8 cellular contexts compared by ENCODE assay signal in the genomic region with DNA sequence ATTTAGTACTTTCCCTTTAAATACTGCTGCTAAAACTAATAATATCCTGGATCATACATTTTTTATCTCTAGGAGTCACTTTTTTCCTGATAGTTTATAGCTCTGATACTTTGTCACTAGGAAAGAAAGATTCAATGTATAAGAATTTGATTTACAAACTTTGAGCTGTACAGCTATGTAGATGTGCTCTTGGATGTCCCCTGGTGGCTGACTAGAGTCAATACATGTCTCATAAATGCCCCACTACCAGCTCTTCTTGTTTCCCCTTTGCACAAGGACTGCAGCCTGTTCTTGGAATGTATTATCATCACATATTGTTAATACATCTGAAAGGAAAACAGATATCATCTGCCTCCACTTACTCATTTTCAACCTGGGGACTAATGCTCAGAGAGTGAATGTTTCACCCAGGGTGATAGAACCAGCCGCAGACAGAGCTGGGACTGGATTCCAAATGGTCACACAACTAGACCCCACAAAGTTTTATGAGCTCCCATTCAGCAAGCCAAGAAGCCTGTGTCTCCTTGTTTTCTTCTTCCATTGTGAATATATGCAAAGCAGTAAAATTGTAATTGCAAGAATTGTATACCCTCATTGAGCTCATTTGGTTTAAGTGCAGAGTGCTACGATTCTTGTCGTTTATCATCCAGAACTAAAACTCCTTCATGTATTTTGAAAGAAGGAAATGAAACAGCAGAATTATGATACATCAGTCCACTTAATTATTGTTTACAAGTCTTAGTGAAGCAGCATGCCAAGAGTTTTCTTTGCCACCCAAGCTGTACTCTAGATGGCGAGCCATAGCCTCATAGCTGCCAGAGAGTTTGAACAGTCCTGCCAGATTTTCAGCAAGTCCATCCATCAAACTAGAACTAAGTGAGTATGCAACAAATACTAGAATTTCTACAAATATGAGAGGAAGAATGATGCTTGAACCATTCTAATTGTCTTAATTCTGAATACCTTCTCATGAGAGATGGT.
DNase-seq lines count a peak whose midpoint lies in the region; ATAC-seq lines count a peak whose summit lies in the region.

No MANE protein-coding gene starts in this region.

- peaks cover 0 to 2% of the 10 kb centered on the region in 2 donors for H3K9me3 Mint-ChIP-seq in activated T-cell treated with anti-CD3 and anti-CD28 coated beads, Interleukin-2, amount 50 U/mL, for 72 hours

- H3K36me3 Mint-ChIP-seq in activated T-cell treated with anti-CD3 and anti-CD28 coated beads, Interleukin-2, amount 50 U/mL, for 72 hours (ENCODE audit: insufficient read depth in 2 of 2) = no peaks in the 10 kb centered on the region

- no peak overlapping the region for H3K4me3 Mint-ChIP-seq in activated T-cell treated with anti-CD3 and anti-CD28 coated beads, Interleukin-2, amount 50 U/mL, for 72 hours

- H3K4me1 Mint-ChIP-seq in activated T-cell treated with anti-CD3 and anti-CD28 coated beads, Interleukin-2, amount 50 U/mL, for 72 hours (ENCODE audit: low read depth) = no peaks in the 10 kb centered on the region

- H3K27ac Mint-ChIP-seq in activated T-cell treated with anti-CD3 and anti-CD28 coated beads, Interleukin-2, amount 50 U/mL, for 72 hours = no peak overlapping the region

- H3K27me3 Mint-ChIP-seq in activated T-cell treated with anti-CD3 and anti-CD28 coated beads, Interleukin-2, amount 50 U/mL, for 72 hours (ENCODE audit: low read depth) = no peaks in the 10 kb centered on the region

- H3K4me3 ChIP-seq in skeletal muscle cell (ENCODE audit: low read depth, low read length) = no peak overlapping the region

- peak; percentile 98 for ATAC-seq in GM19035 (IDR thresholded peaks at IDR 0.05; ENCODE audit: unreplicated experiment)
- peak; percentile 90 for ATAC-seq in HG03064 (IDR thresholded peaks at IDR 0.05; ENCODE audit: low read depth, unreplicated experiment)
- ATAC-seq in activated T-cell treated with anti-CD3 and anti-CD28 coated beads, Interleukin-2, amount 50 U/mL, for 72 hours (replicated peaks in 1 of 2) = peak in 1 of 2 donors; percentile 43
- ATAC-seq in left cardiac atrium = peak; percentile 59 to 72

- intact Hi-C loops in left cardiac atrium (cut with DNase I) = no loop called here

- peak; percentile 24 for DNase-seq in COLO829 (ENCODE audit: low spot score)
- peak; percentile 15 for DNase-seq in NCI-H345 (lab: John Stamatoyannopoulos, UW)
- DNase-seq in activated T-cell treated with anti-CD3 and anti-CD28 coated beads, Interleukin-2, amount 50 U/mL, for 72 hours = peak; percentile 9 to 41
- DNase-seq in left cardiac atrium = peak; percentile 20
- peak; percentile 7 for DNase-seq in skeletal muscle cell (ENCODE audit: low read depth)
- DNase-seq in NCI-H128 (lab: John Stamatoyannopoulos, UW; ENCODE audit: unreplicated experiment) = no peak
